ENCODE assay signal across 9 cellular contexts in the genomic region with DNA sequence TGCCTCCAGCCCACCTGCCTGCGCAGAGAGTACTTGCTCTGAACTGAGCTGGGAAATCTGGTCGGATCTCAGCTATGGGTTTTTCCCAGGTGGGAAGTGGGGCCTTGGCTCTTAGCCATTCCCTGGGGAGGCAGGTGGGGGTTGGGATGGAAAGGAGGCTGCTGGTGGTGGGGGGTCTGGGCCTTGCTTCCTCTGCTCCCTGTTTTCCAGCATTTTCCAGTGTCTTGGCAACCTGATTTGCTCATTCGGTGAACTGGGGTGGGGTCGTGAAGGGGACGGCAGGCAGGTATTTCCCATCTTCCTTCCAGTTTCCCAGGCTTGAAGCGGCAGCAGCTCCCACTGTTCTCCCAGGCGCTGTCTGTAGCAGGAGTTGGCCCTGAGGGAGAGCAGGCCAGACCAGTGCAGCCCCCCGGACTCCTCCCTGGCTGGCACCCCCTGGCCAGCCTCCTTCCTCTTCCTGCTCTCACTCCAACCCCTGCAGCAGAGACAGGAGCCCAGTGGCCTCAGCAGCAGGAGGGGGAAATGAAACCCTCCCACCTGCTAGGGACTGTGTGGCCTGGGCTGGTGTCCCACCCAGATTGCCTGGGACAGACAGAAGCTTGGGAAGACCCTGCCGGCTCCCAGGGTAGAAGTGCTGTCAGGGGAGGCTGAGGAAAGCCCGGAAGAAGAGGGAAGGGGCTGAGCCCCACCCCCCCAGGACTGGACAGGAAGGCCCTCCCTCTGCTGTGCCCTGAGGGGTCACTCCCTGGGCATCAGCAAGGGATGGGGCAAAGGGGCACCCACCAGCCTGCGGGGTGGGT. TPM values are rescaled to one million over a fixed set of nuclear protein-coding genes. Genes with fewer than 3 reads are reported as not detected.
A peak's percentile ranks its signal among the peaks of the same experiment; 100 is the strongest.
DNase-seq lines count a peak whose midpoint lies in the region; ATAC-seq and TF ChIP-seq lines count a peak whose summit lies in the region.
"Had no signal": no experiment of that assay in that cellular context is flagged by ENCODE, and none has a peak within 500 bp of the region (broad histone marks: within the 10 kb centered on the region; RNA-seq: fewer than 3 reads in every experiment).

No MANE protein-coding gene starts in this region.

- POLR2A ChIA-PET in GM10248 (lab: Yijun Ruan, JAX) = interaction anchor here (1.0 to 1.2 kb wide), 3 partner anchors 8 to 64 kb away, joined by 3 to 4 read pairs (median 3); a partner anchor contains a TSS

- peak overlapping the region; percentile 79 for H3K4me3 Mint-ChIP-seq in endothelial cell (ENCODE audit: unreplicated experiment)

- H3K4me1 ChIP-seq in prostate gland (replicated peaks) = peaks cover 35% of the 10 kb centered on the region

- no peak overlapping the region for H3K27ac Mint-ChIP-seq in endothelial cell (ENCODE audit: unreplicated experiment)

- CTCF ChIA-PET in GM10248 (lab: Yijun Ruan, JAX) = interaction anchor here (1.1 to 2.0 kb wide), 4 partner anchors 10 to 146 kb away, joined by 3 to 9 read pairs (median 5); no protein-coding TSS in a partner anchor

- TF ChIP-seq CTCF in GM10248 (IDR thresholded peaks at IDR 0.05; ENCODE audit: control extremely low read depth, extremely low read depth, low read depth, missing control alignments) (no peak), endothelial cell (IDR thresholded peaks at IDR 0.05; ENCODE audit: unreplicated experiment) (no peak), prostate gland (IDR thresholded peaks at IDR 0.05) (no peak)

- H3K9me3 ChIP-seq in prostate gland = no peaks in the 10 kb centered on the region

- peaks cover 25% of the 10 kb centered on the region for H3K27me3 Mint-ChIP-seq in endothelial cell (ENCODE audit: unreplicated experiment)

- peaks cover 64% of the 10 kb centered on the region for H3K36me3 Mint-ChIP-seq in endothelial cell (ENCODE audit: low read depth, unreplicated experiment)

- no peaks in the 10 kb centered on the region for H3K9me3 Mint-ChIP-seq in endothelial cell (ENCODE audit: unreplicated experiment)

- WGBS in prostate gland = 49% methylated on average over 10 of the region's 11 CpGs

- H3K27me3 ChIP-seq in prostate gland (replicated peaks; ENCODE audit: insufficient read depth) = no peaks in the 10 kb centered on the region

- peaks cover 6 to 8% of the 10 kb centered on the region in 2 donors for H3K36me3 ChIP-seq in prostate gland

- no peak for TF ChIP-seq POLR2A in prostate gland (IDR thresholded peaks at IDR 0.05)

- intact Hi-C loops in prostate gland (cut with DNase I) = no loop called here

- peak overlapping the region; percentile 68 to 71 for H3K27ac ChIP-seq in prostate gland

- DNase-seq in GM10248 (ENCODE audit: extremely low spot score) = peak; percentile 56
- peak; percentile 30 to 41 for DNase-seq in NOMO-1 (lab: John Stamatoyannopoulos, UW; ENCODE audit: unreplicated experiment in 2 of 2)
- no peak for DNase-seq in endothelial cell (ENCODE audit: low spot score)
- DNase-seq in prostate gland (ENCODE audit: low spot score) = no peak
- no peak for DNase-seq in effector CD8-positive, alpha-beta T cell (lab: John Stamatoyannopoulos, UW)
- DNase-seq in HT-29 (ENCODE audit: low spot score) = no peak
- no peak for DNase-seq in NCI-H510A treated with DMSO at 0.1 percent for 48 hours (lab: John Stamatoyannopoulos, UW)
- DNase-seq: NCI-H1105 treated with DMSO at 0.1 percent for 48 hours had no signal

- peaks cover 64% of the 10 kb centered on the region for H3K4me1 Mint-ChIP-seq in endothelial cell (ENCODE audit: unreplicated experiment)

- no peak overlapping the region for H3K4me3 ChIP-seq in prostate gland

- ATAC-seq in HG03097 (IDR thresholded peaks at IDR 0.05; ENCODE audit: low FRiP score, unreplicated experiment) = no peak

RNA-seq across cellular contexts. Expression of a gene that starts 6.6 kb away (rescaled TPM):
- total RNA-seq in endothelial cell (ENCODE audit: unreplicated experiment) (219 TPM), prostate gland (100 to 1,000 TPM; 148 to 222 TPM)
- 81.2 and 82.3 TPM in 2 replicates for total RNA-seq in HT-29 (2014; rRNA removed; shearing (Covaris generic))

Comparison
In these comparisons a context has a peak if more than half of its experiments do, and no peak if none do; other contexts are left out.
1. DNase-seq: peak in GM10248 (single experiment) and NOMO-1 (2 of 2); none in endothelial cell (single experiment), prostate gland (single experiment), effector CD8-positive, alpha-beta T cell (single experiment), HT-29 (single experiment) and NCI-H510A treated with DMSO at 0.1 percent for 48 hours (single experiment).